1 cellular context compared by ENCODE assay signal in the genomic region with DNA sequence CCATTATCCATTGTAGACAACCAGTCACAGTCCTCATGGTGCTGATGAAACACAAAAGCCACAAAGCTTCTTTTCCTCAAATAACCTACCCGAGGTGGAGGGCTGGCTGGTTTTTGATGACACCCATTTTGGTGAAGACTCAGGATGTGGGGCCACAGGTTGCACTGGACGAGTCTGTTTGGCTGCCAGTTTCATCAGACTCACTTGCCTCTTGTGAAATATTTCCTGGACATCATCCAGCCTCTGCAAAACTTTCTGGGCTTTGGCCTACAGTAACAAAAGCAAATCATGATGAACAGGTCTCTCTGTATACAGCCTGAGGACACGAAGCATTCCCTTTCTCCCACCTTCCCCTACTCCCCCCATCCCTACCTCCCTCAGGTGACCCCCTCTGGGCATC.
TF ChIP-seq lines count a peak whose summit lies in the region.

No MANE protein-coding gene starts in this region.

TF ChIP-seq in HEK293, 187 proteins besides CTCF, POLR2A, EP300 and RAD21 (continued from another document):
- TF ChIP-seq, protein P1, sequence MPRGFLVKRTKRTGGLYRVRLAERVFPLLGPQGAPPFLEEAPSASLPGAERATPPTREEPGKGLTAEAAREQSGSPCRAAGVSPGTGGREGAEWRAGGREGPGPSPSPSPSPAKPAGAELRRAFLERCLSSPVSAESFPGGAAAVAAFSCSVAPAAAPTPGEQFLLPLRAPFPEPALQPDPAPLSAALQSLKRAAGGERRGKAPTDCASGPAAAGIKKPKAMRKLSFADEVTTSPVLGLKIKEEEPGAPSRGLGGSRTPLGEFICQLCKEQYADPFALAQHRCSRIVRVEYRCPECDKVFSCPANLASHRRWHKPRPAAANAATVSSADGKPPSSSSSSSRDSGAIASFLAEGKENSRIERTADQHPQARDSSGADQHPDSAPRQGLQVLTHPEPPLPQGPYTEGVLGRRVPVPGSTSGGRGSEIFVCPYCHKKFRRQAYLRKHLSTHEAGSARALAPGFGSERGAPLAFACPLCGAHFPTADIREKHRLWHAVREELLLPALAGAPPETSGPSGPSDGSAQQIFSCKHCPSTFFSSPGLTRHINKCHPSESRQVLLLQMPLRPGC (tag by site-specific recombination; IDR thresholded peaks at IDR 0.05), result no peak
- TF ChIP-seq ZNF76 (tag by site-specific recombination; IDR thresholded peaks at IDR 0.05; ENCODE audit: borderline replicate concordance, low read depth) (no peak), SCRT2 (tag by site-specific recombination; IDR thresholded peaks at IDR 0.05) (peak; percentile 57; the same call in 1 of the 2 replicates)
